8 cellular contexts compared by ENCODE assay signal in genomic region chr1:5915587-5916571, GRCh38.
DNase-seq lines count a peak whose midpoint lies in the region; ATAC-seq and TF ChIP-seq lines count a peak whose summit lies in the region.

No MANE protein-coding gene starts in this region.

- intact Hi-C loops in CD14-positive monocyte (cut with micrococcal nuclease): no loop called here

- peaks cover 3 to 4% of the 10 kb centered on the region in 2 donors for H3K36me3 Mint-ChIP-seq in CD14-positive monocyte
- peaks cover 3% of the 10 kb centered on the region for H3K36me3 Mint-ChIP-seq in central memory CD8-positive, alpha-beta T cell (ENCODE audit: insufficient read depth)

- no peaks in the 10 kb centered on the region for H3K4me1 Mint-ChIP-seq in CD14-positive monocyte
- H3K4me1 Mint-ChIP-seq in central memory CD8-positive, alpha-beta T cell: no peaks in the 10 kb centered on the region
- H3K4me1 Mint-ChIP-seq in stimulated activated naive CD8-positive, alpha-beta T cell treated with anti-CD3 and anti-CD28 coated beads, Interleukin-15, amount 100 ng/mL, for 72 hours: peaks cover 7% of the 10 kb centered on the region

- in situ Hi-C loops in SK-MEL-5 (cut with HindIII; ENCODE audit: low pct_unique_long_range_greater_than_20kb, low sequenced_read_pairs): no loop called here

- H3K9me3 Mint-ChIP-seq in CD14-positive monocyte: no peaks in the 10 kb centered on the region
- no peaks in the 10 kb centered on the region for H3K9me3 Mint-ChIP-seq in central memory CD8-positive, alpha-beta T cell
- no peaks in the 10 kb centered on the region for H3K9me3 Mint-ChIP-seq in stimulated activated naive CD8-positive, alpha-beta T cell treated with anti-CD3 and anti-CD28 coated beads, Interleukin-15, amount 100 ng/mL, for 72 hours

- peak overlapping the region in 1 of 7 donors; percentile 38 for H3K27ac Mint-ChIP-seq in CD14-positive monocyte
- H3K27ac Mint-ChIP-seq in central memory CD8-positive, alpha-beta T cell (ENCODE audit: low read depth): no peak overlapping the region
- H3K27ac Mint-ChIP-seq in stimulated activated naive CD8-positive, alpha-beta T cell treated with anti-CD3 and anti-CD28 coated beads, Interleukin-15, amount 100 ng/mL, for 72 hours: peak overlapping the region; percentile 53 to 64

- DNase-seq in CD14-positive monocyte (ENCODE audit: low spot score): no peak
- DNase-seq in SK-MEL-5 (ENCODE audit: low read depth, low spot score): peak; percentile 91
- no peak for DNase-seq in central memory CD8-positive, alpha-beta T cell (ENCODE audit: low spot score in 2 of 2)
- DNase-seq in kidney tubule cell (ENCODE audit: low spot score): peak; percentile 52
- DNase-seq in stimulated activated naive CD8-positive, alpha-beta T cell treated with anti-CD3 and anti-CD28 coated beads, Interleukin-15, amount 100 ng/mL, for 72 hours: peak in 1 of 2 donors; percentile 5
- no peak for DNase-seq in NCI-H146 treated with DMSO at 0.1 percent for 48 hours (lab: John Stamatoyannopoulos, UW; ENCODE audit: unreplicated experiment)

- ATAC-seq in GM21360 (IDR thresholded peaks at IDR 0.05; ENCODE audit: unreplicated experiment) (peak; percentile 58), HG03135 (IDR thresholded peaks at IDR 0.05; ENCODE audit: unreplicated experiment) (no peak)
- peak; percentile 36 for ATAC-seq in central memory CD8-positive, alpha-beta T cell (replicated peaks; ENCODE audit: extremely low read depth, poor library complexity, severe bottlenecking)
- ATAC-seq in stimulated activated naive CD8-positive, alpha-beta T cell treated with anti-CD3 and anti-CD28 coated beads, Interleukin-15, amount 100 ng/mL, for 72 hours: peak; percentile 78

- peak; percentile 56 for TF ChIP-seq CTCF in CD14-positive monocyte (IDR thresholded peaks at IDR 0.05)

- no peaks in the 10 kb centered on the region for H3K27me3 Mint-ChIP-seq in CD14-positive monocyte (ENCODE audit: low read depth in 3 of 3)
- no peaks in the 10 kb centered on the region for H3K27me3 Mint-ChIP-seq in central memory CD8-positive, alpha-beta T cell
- H3K27me3 Mint-ChIP-seq in stimulated activated naive CD8-positive, alpha-beta T cell treated with anti-CD3 and anti-CD28 coated beads, Interleukin-15, amount 100 ng/mL, for 72 hours: no peaks in the 10 kb centered on the region

- no peak overlapping the region for H3K4me3 Mint-ChIP-seq in CD14-positive monocyte
- no peak overlapping the region for H3K4me3 Mint-ChIP-seq in central memory CD8-positive, alpha-beta T cell
- no peak overlapping the region for H3K4me3 Mint-ChIP-seq in stimulated activated naive CD8-positive, alpha-beta T cell treated with anti-CD3 and anti-CD28 coated beads, Interleukin-15, amount 100 ng/mL, for 72 hours

Comparison
In these comparisons a context has a peak if more than half of its experiments do, and no peak if none do; other contexts are left out.
1. DNase-seq: peak in SK-MEL-5 (single experiment) and kidney tubule cell (single experiment); none in CD14-positive monocyte (single experiment), central memory CD8-positive, alpha-beta T cell (0 of 2) and NCI-H146 treated with DMSO at 0.1 percent for 48 hours (single experiment).